ENCODE assay signal across 13 cellular contexts in genomic region chr10:48649349-48649944, GRCh38. TPM values are rescaled to one million over a fixed set of nuclear protein-coding genes. Genes with fewer than 3 reads are reported as not detected.
DNase-seq lines count a peak whose midpoint lies in the region; ATAC-seq and TF ChIP-seq lines count a peak whose summit lies in the region.
"Had no signal": no experiment of that assay in that cellular context is flagged by ENCODE, and none has a peak within 500 bp of the region (broad histone marks: within the 10 kb centered on the region; RNA-seq: fewer than 3 reads in every experiment).

No MANE protein-coding gene starts in this region.

- H3K4me1 ChIP-seq in OCI-LY3 (ENCODE audit: low read length), result peaks cover 13% of the 10 kb centered on the region
- H3K4me1 ChIP-seq: right lobe of liver had no signal

- no peak overlapping the region for H3K9ac ChIP-seq in OCI-LY3 (ENCODE audit: low read length)

- H2AFZ ChIP-seq in OCI-LY3 (ENCODE audit: low read depth, low read length), result no peak overlapping the region
- H2AFZ ChIP-seq: PC-9 had no signal

- ATAC-seq in GM21717 (IDR thresholded peaks at IDR 0.05; ENCODE audit: unreplicated experiment), result no peak
- ATAC-seq: K562, left lobe of liver, right lobe of liver had no signal

- H4K20me1 ChIP-seq in OCI-LY3 (ENCODE audit: insufficient read depth, low read length), result no peaks in the 10 kb centered on the region

- no peak overlapping the region for H3K4me2 ChIP-seq in OCI-LY3 (ENCODE audit: low read length)
- H3K4me2 ChIP-seq: PC-9 had no signal

- TF ChIP-seq CTCF in OCI-LY3 (IDR thresholded peaks at IDR 0.05; ENCODE audit: low read depth, low read length) (0 out of 2 replicates have a peak, but pooled peaks have one; percentile 15), epithelial cell of proximal tubule (conservative IDR thresholded peaks at IDR 0.05; ENCODE audit: low read depth, low read length) (peak; percentile 26)

- DNase-seq in D341Med (ENCODE audit: low spot score) (peak; percentile 23), epithelial cell of proximal tubule (ENCODE audit: low read depth) (no peak), pons (ENCODE audit: low spot score) (peak; percentile 66), KG1 (lab: John Stamatoyannopoulos, UW) (no peak), Kasumi-1 (lab: John Stamatoyannopoulos, UW) (no peak)
- DNase-seq: activated CD4-positive, alpha-beta T cell treated with anti-CD3 and anti-CD28 coated beads, Interleukin-2, amount 10 ng/mL, durations not matched to agents 7 days and 5 days; aorta; PC-9; right lobe of liver had no signal

- H3K27me3 ChIP-seq in OCI-LY3 (ENCODE audit: low read depth, low read length), result peaks cover 55% of the 10 kb centered on the region
- H3K27me3 ChIP-seq: right lobe of liver had no signal

- no peak overlapping the region for H3K4me3 ChIP-seq in OCI-LY3 (ENCODE audit: low read length)
- no peak overlapping the region for H3K4me3 ChIP-seq in epithelial cell of proximal tubule (ENCODE audit: low read depth, low read length)
- H3K4me3 ChIP-seq: K562, PC-9, right lobe of liver had no signal

- no peaks in the 10 kb centered on the region for H3K36me3 ChIP-seq in OCI-LY3 (replicated peaks; ENCODE audit: low read depth, low read length)
- H3K36me3 ChIP-seq: right lobe of liver had no signal

- H3K27ac ChIP-seq in OCI-LY3 (ENCODE audit: low read length), result no peak overlapping the region
- H3K27ac ChIP-seq: PC-9, right lobe of liver had no signal

- no peaks in the 10 kb centered on the region for H3K9me3 ChIP-seq in OCI-LY3 (ENCODE audit: insufficient read depth, low read length)
- H3K9me3 ChIP-seq: right lobe of liver had no signal

- no peaks in the 10 kb centered on the region for H3K79me2 ChIP-seq in OCI-LY3 (ENCODE audit: low read length)

RNA-seq across cellular contexts. Expression of gene WDFY4, which starts 35.2 kb away (rescaled TPM):
- not detected in 2 replicates for total RNA-seq in epithelial cell of proximal tubule
- total RNA-seq: PC-9 had no signal

RNA-seq across cellular contexts. Expression of gene ARHGAP22, which starts 44.6 kb away (rescaled TPM):
- total RNA-seq in epithelial cell of proximal tubule, result 11.2 and 24.5 TPM in 2 replicates
- total RNA-seq: activated CD4-positive, alpha-beta T cell treated with anti-CD3 and anti-CD28 coated beads, Interleukin-2, amount 10 ng/mL, durations not matched to agents 7 days and 5 days had no signal

Comparison
In these comparisons a context has a peak if more than half of its experiments do, and no peak if none do; other contexts are left out.
1. DNase-seq: peak in D341Med (single experiment) and pons (single experiment); none in epithelial cell of proximal tubule (single experiment), KG1 (single experiment) and Kasumi-1 (0 of 2).